Comparison of ENCODE assay signal across 8 cellular contexts in the genomic region with DNA sequence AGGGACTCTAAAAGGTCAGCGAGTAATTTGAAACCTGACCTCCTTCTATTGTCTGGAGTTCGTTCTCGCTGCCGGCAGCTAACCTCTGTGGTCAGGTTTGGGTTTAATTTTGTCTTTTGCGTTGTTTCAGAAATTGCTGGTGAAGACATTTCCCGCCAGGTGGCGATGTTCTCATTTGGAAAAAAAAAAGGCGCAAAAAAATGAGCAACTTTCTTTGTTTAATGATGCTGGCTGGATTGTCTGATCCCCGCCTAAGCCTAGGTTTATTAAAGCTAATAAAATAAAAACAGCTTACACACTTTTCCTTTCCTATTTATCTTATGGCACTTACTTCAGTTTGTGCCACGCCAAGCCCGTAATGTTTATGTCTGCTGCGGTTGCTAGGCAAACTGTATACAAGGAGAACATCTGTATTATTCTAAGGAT.
DNase-seq lines count a peak whose midpoint lies in the region; ATAC-seq, FAIRE-seq and TF ChIP-seq lines count a peak whose summit lies in the region.

No MANE protein-coding gene starts in this region.

- H3K79me2 ChIP-seq in K562 (ENCODE audit: control insufficient read depth, insufficient read depth, low read length), result no peaks in the 10 kb centered on the region

- in situ Hi-C loops in K562 (cut with MboI), result loop anchor here (10.0 kb wide), 1 partner anchor 1664 kb away; no protein-coding TSS in a partner anchor

- TF ChIP-seq RAD21 in K562 (CRISPR knock-in tag; conservative IDR thresholded peaks at IDR 0.05 in 1 of 2, IDR thresholded peaks at IDR 0.05 in 1 of 2), result peak in 1 of 2 experiments; percentile 53; a peak in 3 of 4 replicates

- H3K9me1 ChIP-seq in K562 (ENCODE audit: control insufficient read depth, insufficient read depth, low read length), result no peaks in the 10 kb centered on the region

- intact Hi-C loops in K562 (cut with micrococcal nuclease), result loop anchor here (2.0 kb wide), 1 partner anchor 1568 kb away; a partner anchor contains a TSS
- intact Hi-C loops in left lung (cut with DNase I), result no loop called here

- TF ChIP-seq CTCF in AG10803 (conservative IDR thresholded peaks at IDR 0.05; ENCODE audit: low read length) (peak; percentile 64), GM10266 (IDR thresholded peaks at IDR 0.05; ENCODE audit: control insufficient read depth, insufficient read depth, low read depth, missing control alignments) (peak; percentile 61), K562 (IDR thresholded peaks at IDR 0.05 in 2 of 3, conservative IDR thresholded peaks at IDR 0.05 in 1 of 3; ENCODE audit: insufficient read depth in 2 of 3, low read depth in 1 of 3, low read length in 3 of 3) (peak; percentile 47 to 67 (median 49); a peak in 5 of 6 replicates), left lung (IDR thresholded peaks at IDR 0.05) (peak; percentile 39 to 41)

- H3K27me3 ChIP-seq in K562 (ENCODE audit: control insufficient read depth in 2 of 2, insufficient read depth in 2 of 2, low read length in 2 of 2), result no peaks in the 10 kb centered on the region
- H3K27me3 ChIP-seq in left lung, result peaks cover 0 to 37% of the 10 kb centered on the region in 2 donors

- H2AFZ ChIP-seq in K562 (ENCODE audit: low read depth, low read length), result no peak overlapping the region

- H3K9ac ChIP-seq in K562 (ENCODE audit: insufficient read depth in 1 of 2, low read depth in 2 of 2, low read length in 2 of 2), result no peak overlapping the region

- H4K20me1 ChIP-seq in K562 (replicated peaks; ENCODE audit: control insufficient read depth, insufficient read depth, low read length), result no peaks in the 10 kb centered on the region

- no peak overlapping the region for H3K4me2 ChIP-seq in K562 (ENCODE audit: insufficient read depth, low read length)

- H3K36me3 ChIP-seq in K562 (ENCODE audit: control insufficient read depth, insufficient read depth, low read length) (no peaks in the 10 kb centered on the region), left lung (no peaks in the 10 kb centered on the region)

- no peak for TF ChIP-seq EP300 in K562 (IDR thresholded peaks at IDR 0.05; ENCODE audit: low read length)

- FAIRE-seq in K562 (lab: Jason Lieb, UNC), result peak; percentile 90

- ATAC-seq in K562 (peak; percentile 64), left lung (peak; percentile 43), GM18870 (IDR thresholded peaks at IDR 0.05; ENCODE audit: unreplicated experiment) (no peak)

- no peak for TF ChIP-seq POLR2A in K562 (conservative IDR thresholded peaks at IDR 0.05)

- BruUV-seq in K562 (replicated peaks; lab: Mats Ljungman, UMichigan), result no TSS peak

- no peak overlapping the region for H3K4me3 ChIP-seq in AG10803 (ENCODE audit: low read length)
- no peak overlapping the region for H3K4me3 ChIP-seq in K562
- H3K4me3 ChIP-seq in left lung, result no peak overlapping the region

- H3K9me3 ChIP-seq in K562 (replicated peaks; ENCODE audit: control insufficient read depth, insufficient read depth, low read depth, low read length) (no peaks in the 10 kb centered on the region), left lung (no peaks in the 10 kb centered on the region)

- DNase-seq in AG10803 (ENCODE audit: low read depth) (peak; percentile 36), GM10266 (ENCODE audit: extremely low spot score) (peak; percentile 5), NCI-H2196 treated with DMSO at 0.1 percent for 48 hours (lab: John Stamatoyannopoulos, UW; ENCODE audit: unreplicated experiment) (peak; percentile 11), K562 (ENCODE audit: extremely low read depth in 1 of 4, low spot score in 3 of 4) (peak; percentile 11 to 61 (median 14)), left lung (no peak), putamen (ENCODE audit: low spot score) (no peak)
- DNase-seq in NK-92 treated with Interleukin-12 subunit alpha and Interleukin-12 subunit beta, amount 100 ng/mL, for 24 hours (lab: John Stamatoyannopoulos, UW), result no peak

- 0% methylated on average over 12 of the region's 12 CpGs for WGBS in K562 (ENCODE audit: insufficient coverage, low coverage, missing lambda C conversion rate)

- no peaks in the 10 kb centered on the region for H3K4me1 ChIP-seq in K562 (replicated peaks in 1 of 2; ENCODE audit: control insufficient read depth in 2 of 2, insufficient read depth in 2 of 2, low read length in 2 of 2)
- H3K4me1 ChIP-seq in left lung, result no peaks in the 10 kb centered on the region

- CTCF ChIA-PET in K562 (lab: Yijun Ruan, JAX; ENCODE audit: low intra/inter-chr PET ratio), result interaction anchor here (0.6 to 1.3 kb wide), 5 partner anchors 1567 to 1896 kb away, joined by 3 to 5 read pairs (median 3); no protein-coding TSS in a partner anchor

- H3K27ac ChIP-seq in K562 (ENCODE audit: extremely low read depth, low read depth, low read length) (no peak overlapping the region), left lung (no peak overlapping the region)

- POLR2A ChIA-PET in K562 (lab: Yijun Ruan, JAX), result interaction anchor here (0.7 kb wide), 1 partner anchor 10 kb away, joined by 3 read pairs; no protein-coding TSS in a partner anchor

TF ChIP-seq in K562, 482 proteins besides CTCF, POLR2A, EP300 and RAD21 (continues in another document):
- TF ChIP-seq, protein P1, sequence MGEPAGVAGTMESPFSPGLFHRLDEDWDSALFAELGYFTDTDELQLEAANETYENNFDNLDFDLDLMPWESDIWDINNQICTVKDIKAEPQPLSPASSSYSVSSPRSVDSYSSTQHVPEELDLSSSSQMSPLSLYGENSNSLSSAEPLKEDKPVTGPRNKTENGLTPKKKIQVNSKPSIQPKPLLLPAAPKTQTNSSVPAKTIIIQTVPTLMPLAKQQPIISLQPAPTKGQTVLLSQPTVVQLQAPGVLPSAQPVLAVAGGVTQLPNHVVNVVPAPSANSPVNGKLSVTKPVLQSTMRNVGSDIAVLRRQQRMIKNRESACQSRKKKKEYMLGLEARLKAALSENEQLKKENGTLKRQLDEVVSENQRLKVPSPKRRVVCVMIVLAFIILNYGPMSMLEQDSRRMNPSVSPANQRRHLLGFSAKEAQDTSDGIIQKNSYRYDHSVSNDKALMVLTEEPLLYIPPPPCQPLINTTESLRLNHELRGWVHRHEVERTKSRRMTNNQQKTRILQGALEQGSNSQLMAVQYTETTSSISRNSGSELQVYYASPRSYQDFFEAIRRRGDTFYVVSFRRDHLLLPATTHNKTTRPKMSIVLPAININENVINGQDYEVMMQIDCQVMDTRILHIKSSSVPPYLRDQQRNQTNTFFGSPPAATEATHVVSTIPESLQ (CRISPR knock-in tag; IDR thresholded peaks at IDR 0.05), result no peak
- TF ChIP-seq PHF21A (IDR thresholded peaks at IDR 0.05; ENCODE audit: borderline replicate concordance, low read depth), result no peak
- no peak for TF ChIP-seq YY1 (IDR thresholded peaks at IDR 0.05; ENCODE audit: borderline replicate concordance in 1 of 3, control insufficient read depth in 1 of 3, extremely low read depth in 1 of 3, insufficient read depth in 3 of 3, insufficient read length in 1 of 3, insufficient replicate concordance in 2 of 3, low read depth in 1 of 3, low read length in 2 of 3)
- TF ChIP-seq, protein P2, sequence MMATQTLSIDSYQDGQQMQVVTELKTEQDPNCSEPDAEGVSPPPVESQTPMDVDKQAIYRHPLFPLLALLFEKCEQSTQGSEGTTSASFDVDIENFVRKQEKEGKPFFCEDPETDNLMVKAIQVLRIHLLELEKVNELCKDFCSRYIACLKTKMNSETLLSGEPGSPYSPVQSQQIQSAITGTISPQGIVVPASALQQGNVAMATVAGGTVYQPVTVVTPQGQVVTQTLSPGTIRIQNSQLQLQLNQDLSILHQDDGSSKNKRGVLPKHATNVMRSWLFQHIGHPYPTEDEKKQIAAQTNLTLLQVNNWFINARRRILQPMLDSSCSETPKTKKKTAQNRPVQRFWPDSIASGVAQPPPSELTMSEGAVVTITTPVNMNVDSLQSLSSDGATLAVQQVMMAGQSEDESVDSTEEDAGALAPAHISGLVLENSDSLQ (IDR thresholded peaks at IDR 0.05), result no peak
- 0 out of 2 replicates have a peak, but pooled peaks have one; percentile 31 for TF ChIP-seq SMC3 (conservative IDR thresholded peaks at IDR 0.05; ENCODE audit: insufficient read depth, low read depth, low read length)
- peak; percentile 18; the same call in 1 of the 2 replicates for TF ChIP-seq RFX1 (IDR thresholded peaks at IDR 0.05)
- TF ChIP-seq, protein P3, sequence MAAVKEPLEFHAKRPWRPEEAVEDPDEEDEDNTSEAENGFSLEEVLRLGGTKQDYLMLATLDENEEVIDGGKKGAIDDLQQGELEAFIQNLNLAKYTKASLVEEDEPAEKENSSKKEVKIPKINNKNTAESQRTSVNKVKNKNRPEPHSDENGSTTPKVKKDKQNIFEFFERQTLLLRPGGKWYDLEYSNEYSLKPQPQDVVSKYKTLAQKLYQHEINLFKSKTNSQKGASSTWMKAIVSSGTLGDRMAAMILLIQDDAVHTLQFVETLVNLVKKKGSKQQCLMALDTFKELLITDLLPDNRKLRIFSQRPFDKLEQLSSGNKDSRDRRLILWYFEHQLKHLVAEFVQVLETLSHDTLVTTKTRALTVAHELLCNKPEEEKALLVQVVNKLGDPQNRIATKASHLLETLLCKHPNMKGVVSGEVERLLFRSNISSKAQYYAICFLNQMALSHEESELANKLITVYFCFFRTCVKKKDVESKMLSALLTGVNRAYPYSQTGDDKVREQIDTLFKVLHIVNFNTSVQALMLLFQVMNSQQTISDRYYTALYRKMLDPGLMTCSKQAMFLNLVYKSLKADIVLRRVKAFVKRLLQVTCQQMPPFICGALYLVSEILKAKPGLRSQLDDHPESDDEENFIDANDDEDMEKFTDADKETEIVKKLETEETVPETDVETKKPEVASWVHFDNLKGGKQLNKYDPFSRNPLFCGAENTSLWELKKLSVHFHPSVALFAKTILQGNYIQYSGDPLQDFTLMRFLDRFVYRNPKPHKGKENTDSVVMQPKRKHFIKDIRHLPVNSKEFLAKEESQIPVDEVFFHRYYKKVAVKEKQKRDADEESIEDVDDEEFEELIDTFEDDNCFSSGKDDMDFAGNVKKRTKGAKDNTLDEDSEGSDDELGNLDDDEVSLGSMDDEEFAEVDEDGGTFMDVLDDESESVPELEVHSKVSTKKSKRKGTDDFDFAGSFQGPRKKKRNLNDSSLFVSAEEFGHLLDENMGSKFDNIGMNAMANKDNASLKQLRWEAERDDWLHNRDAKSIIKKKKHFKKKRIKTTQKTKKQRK (IDR thresholded peaks at IDR 0.05; ENCODE audit: borderline replicate concordance, low read depth, low read length), result no peak
- TF ChIP-seq, protein P4, sequence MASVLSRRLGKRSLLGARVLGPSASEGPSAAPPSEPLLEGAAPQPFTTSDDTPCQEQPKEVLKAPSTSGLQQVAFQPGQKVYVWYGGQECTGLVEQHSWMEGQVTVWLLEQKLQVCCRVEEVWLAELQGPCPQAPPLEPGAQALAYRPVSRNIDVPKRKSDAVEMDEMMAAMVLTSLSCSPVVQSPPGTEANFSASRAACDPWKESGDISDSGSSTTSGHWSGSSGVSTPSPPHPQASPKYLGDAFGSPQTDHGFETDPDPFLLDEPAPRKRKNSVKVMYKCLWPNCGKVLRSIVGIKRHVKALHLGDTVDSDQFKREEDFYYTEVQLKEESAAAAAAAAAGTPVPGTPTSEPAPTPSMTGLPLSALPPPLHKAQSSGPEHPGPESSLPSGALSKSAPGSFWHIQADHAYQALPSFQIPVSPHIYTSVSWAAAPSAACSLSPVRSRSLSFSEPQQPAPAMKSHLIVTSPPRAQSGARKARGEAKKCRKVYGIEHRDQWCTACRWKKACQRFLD (CRISPR knock-in tag; IDR thresholded peaks at IDR 0.05), result no peak
- TF ChIP-seq E2F3 (CRISPR knock-in tag; IDR thresholded peaks at IDR 0.05), result no peak

Comparison
In these comparisons a context has a peak if more than half of its experiments do, and no peak if none do; other contexts are left out.
1. DNase-seq: peak in AG10803 (single experiment), GM10266 (single experiment), NCI-H2196 treated with DMSO at 0.1 percent for 48 hours (single experiment) and K562 (4 of 4); none in left lung (0 of 2), NK-92 treated with Interleukin-12 subunit alpha and Interleukin-12 subunit beta, amount 100 ng/mL, for 24 hours (single experiment) and putamen (single experiment).
2. Peak in every context shown above with its lines, with median percentiles within 50 percentile points of each other: CTCF ChIP-seq.